In the genomic region with DNA sequence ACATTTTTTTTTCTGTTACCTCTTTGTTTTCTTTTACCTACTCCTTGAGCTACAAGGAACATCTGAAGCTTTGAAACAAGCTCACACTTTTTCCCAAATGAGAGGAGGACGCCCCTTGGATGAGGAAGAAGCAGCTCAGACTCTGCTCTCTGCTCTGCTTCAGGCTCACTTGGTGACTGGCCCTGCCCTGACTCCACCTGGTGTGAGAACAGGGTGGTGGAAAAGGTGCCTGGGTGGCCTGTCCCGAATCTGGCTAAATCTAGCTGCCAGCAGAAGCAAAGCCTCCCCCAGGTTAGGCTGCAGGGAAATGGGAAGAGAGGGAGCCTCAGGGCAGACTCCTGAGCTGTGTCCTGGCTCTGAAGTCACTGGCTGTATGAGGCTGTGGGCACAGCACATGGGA, we compare ENCODE assay signal across 24 cellular contexts.
"Had no signal": no experiment of that assay in that cellular context is flagged by ENCODE, and none has a peak within 500 bp of the region (broad histone marks: within the 10 kb centered on the region; RNA-seq: fewer than 3 reads in every experiment).

No MANE protein-coding gene starts in this region.

- H3K27ac Mint-ChIP-seq: dendritic cell treated with granulocyte-macrophage colony-stimulating factor and Interleukin-4, amounts not matched to agents 40 ng/mL and 50 ng/mL, for 4 days; effector memory CD8-positive, alpha-beta T cell; endodermal cell; immature natural killer cell; mesothelial cell of epicardium had no signal

- H3K9me3 ChIP-seq: colonic mucosa, esophagus squamous epithelium, left lung, lower lobe of right lung, mucosa of descending colon had no signal

- H3K27ac ChIP-seq: colonic mucosa, esophagus squamous epithelium, gastroesophageal sphincter, heart left ventricle, hepatocyte, left lung, lower lobe of right lung had no signal

- H3K27me3 ChIP-seq: colonic mucosa, esophagus squamous epithelium, hepatocyte had no signal

- H3K4me1 Mint-ChIP-seq: endodermal cell, immature natural killer cell, mesothelial cell of epicardium, naive B cell had no signal

- H3K79me2 ChIP-seq: hepatocyte had no signal

- H3K4me1 ChIP-seq: colonic mucosa, esophagus squamous epithelium, gastroesophageal sphincter, heart left ventricle, left lung, lower lobe of right lung had no signal

- H3K36me3 ChIP-seq: colonic mucosa, esophagus squamous epithelium, gastroesophageal sphincter, heart left ventricle, left lung, lower lobe of right lung had no signal

- H3K4me3 ChIP-seq: colonic mucosa, esophagus squamous epithelium, gastroesophageal sphincter, heart left ventricle, hepatocyte, left lung, lower lobe of right lung, mucosa of descending colon had no signal

- DNase-seq: colonic mucosa; cortex of kidney; effector CD8-positive, alpha-beta T cell; effector memory CD8-positive, alpha-beta T cell; endodermal cell; erythroblast; esophagus squamous epithelium; foreskin fibroblast; heart left ventricle; hypothalamus; immature natural killer cell; islet precursor cell; left cardiac atrium; left lung; left ventricle myocardium superior; lower lobe of right lung; mesenchymal stem cell; mucosa of descending colon; naive B cell had no signal

- H3K9me3 Mint-ChIP-seq: dendritic cell treated with granulocyte-macrophage colony-stimulating factor and Interleukin-4, amounts not matched to agents 40 ng/mL and 50 ng/mL, for 4 days; effector memory CD8-positive, alpha-beta T cell had no signal

- ATAC-seq: effector memory CD8-positive, alpha-beta T cell; esophagus mucosa; gastroesophageal sphincter; heart left ventricle; left cardiac atrium; left lung; left ventricle myocardium superior; lower lobe of right lung; mucosa of descending colon had no signal

- H3K36me3 Mint-ChIP-seq: immature natural killer cell, mesothelial cell of epicardium had no signal

- H3K4me2 ChIP-seq: hepatocyte had no signal

- H3K4me3 Mint-ChIP-seq: dendritic cell treated with granulocyte-macrophage colony-stimulating factor and Interleukin-4, amounts not matched to agents 40 ng/mL and 50 ng/mL, for 4 days; effector memory CD8-positive, alpha-beta T cell; endodermal cell; immature natural killer cell; mesothelial cell of epicardium; naive B cell had no signal

- H2AFZ ChIP-seq: hepatocyte had no signal
